Comparison of ENCODE assay signal across 1 cellular context in the genomic region with DNA sequence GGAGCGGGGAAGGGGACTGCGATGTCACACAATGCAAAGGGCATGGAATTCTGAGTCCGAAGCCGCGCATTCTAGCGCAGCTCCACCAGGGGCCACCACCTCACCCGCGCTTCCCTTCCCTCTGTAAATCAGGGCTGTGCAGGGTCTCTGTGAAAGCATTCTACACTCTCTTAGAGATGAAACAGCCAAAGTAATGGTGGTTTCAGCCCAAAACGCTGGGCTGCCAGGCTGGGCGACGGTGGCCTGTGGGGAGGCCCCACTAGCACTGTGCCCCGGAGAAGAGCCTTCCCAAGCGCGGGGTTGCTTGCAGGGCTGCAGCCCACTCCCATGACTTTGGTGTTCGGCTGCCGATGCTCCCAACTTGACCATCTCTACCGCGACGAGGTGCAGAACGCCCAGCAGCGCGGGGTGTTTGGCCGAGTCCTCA.
TF ChIP-seq lines count a peak whose summit lies in the region.

No MANE protein-coding gene starts in this region.

TF ChIP-seq in HEK293T, 16 proteins besides CTCF, POLR2A, EP300 and RAD21 (continued from another document):
- TF ChIP-seq, protein P1, sequence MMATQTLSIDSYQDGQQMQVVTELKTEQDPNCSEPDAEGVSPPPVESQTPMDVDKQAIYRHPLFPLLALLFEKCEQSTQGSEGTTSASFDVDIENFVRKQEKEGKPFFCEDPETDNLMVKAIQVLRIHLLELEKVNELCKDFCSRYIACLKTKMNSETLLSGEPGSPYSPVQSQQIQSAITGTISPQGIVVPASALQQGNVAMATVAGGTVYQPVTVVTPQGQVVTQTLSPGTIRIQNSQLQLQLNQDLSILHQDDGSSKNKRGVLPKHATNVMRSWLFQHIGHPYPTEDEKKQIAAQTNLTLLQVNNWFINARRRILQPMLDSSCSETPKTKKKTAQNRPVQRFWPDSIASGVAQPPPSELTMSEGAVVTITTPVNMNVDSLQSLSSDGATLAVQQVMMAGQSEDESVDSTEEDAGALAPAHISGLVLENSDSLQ (IDR thresholded peaks at IDR 0.05), result no peak
- TF ChIP-seq CTBP1 (IDR thresholded peaks at IDR 0.05; ENCODE audit: borderline replicate concordance) (no peak), ARNT (IDR thresholded peaks at IDR 0.05) (no peak), L3MBTL2 (conservative IDR thresholded peaks at IDR 0.05) (no peak)
